In the genomic region with DNA sequence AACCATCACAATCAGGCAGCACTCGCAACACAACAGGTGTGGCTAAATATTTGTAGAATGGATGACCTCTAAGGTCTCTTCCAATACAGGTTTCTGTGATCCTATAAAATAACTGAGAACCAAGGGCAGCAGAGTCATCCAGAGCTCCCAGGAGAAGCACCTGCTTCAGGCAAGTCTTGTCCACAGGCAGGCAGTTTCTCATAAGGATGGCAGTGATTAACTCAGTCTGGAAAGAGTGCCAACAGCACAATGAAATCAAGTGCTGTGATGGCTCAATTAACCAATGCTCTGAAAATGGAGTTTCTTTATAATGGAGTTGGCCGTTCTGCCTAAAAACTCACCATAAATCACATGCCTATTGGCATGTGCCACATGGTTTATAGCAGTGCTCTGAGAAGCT, we compare ENCODE assay signal across 26 cellular contexts.
"Had no signal": no experiment of that assay in that cellular context is flagged by ENCODE, and none has a peak within 500 bp of the region (broad histone marks: within the 10 kb centered on the region; RNA-seq: fewer than 3 reads in every experiment).

No MANE protein-coding gene starts in this region.

- ATAC-seq: activated CD4-positive, CD25-positive, alpha-beta regulatory T cell treated with anti-CD3 and anti-CD28 coated beads, Interleukin-2, amount 50 U/mL, for 24 hours; activated CD8-positive, alpha-beta T cell treated with anti-CD3 and anti-CD28 coated beads for 36 hours; activated naive CD8-positive, alpha-beta T cell treated with anti-CD3 and anti-CD28 coated beads, Interleukin-2, amount 50 U/mL, for 24 hours; esophagus mucosa; gastroesophageal sphincter; heart right ventricle; WTC11 had no signal

- H3K9me3 ChIP-seq: adrenal gland, breast epithelium, gastroesophageal sphincter, heart right ventricle had no signal

- DNase-seq: activated CD4-positive, alpha-beta T cell treated with anti-CD3 and anti-CD28 coated beads for 48 hours; activated CD4-positive, alpha-beta T cell treated with anti-CD3 and anti-CD28 coated beads, Interleukin-2, amount 50 U/mL, for 1 hour; activated CD4-positive, alpha-beta T cell treated with anti-CD3 and anti-CD28 coated beads, Interleukin-2, amount 50 U/mL, for 48 hours; activated CD8-positive, alpha-beta memory T cell treated with anti-CD3 and anti-CD28 coated beads for 24 hours; activated CD8-positive, alpha-beta T cell treated with anti-CD3 and anti-CD28 coated beads for 36 hours; activated effector memory CD4-positive, alpha-beta T cell treated with anti-CD3 and anti-CD28 coated beads, Interleukin-2, amount 50 U/mL, for 16 hours; activated naive CD4-positive, alpha-beta T cell treated with anti-CD3 and anti-CD28 coated beads for 36 hours; activated naive CD8-positive, alpha-beta T cell treated with anti-CD3 and anti-CD28 coated beads for 36 hours; activated naive CD8-positive, alpha-beta T cell treated with anti-CD3 and anti-CD28 coated beads, Interleukin-2, amount 50 U/mL, for 24 hours; activated T-cell treated with anti-CD3 and anti-CD28 coated beads, Interleukin-2, amount 50 U/mL, for 1 hour; activated T-cell treated with anti-CD3 and anti-CD28 coated beads, Interleukin-2, amount 50 U/mL, for 48 hours; adrenal gland; amygdala; aorta; dorsolateral prefrontal cortex; effector memory CD4-positive, alpha-beta T cell; endodermal cell; foreskin fibroblast; heart right ventricle; T-helper 2 cell had no signal

- H3K36me3 ChIP-seq: adrenal gland, breast epithelium, heart right ventricle had no signal

- H3K27me3 ChIP-seq: adrenal gland, breast epithelium, dorsolateral prefrontal cortex, gastroesophageal sphincter, heart right ventricle had no signal

- H3K4me3 ChIP-seq: adrenal gland, breast epithelium, coronary artery, dorsolateral prefrontal cortex, gastroesophageal sphincter, heart right ventricle had no signal

- H3K27ac ChIP-seq: adrenal gland, breast epithelium, coronary artery, gastroesophageal sphincter, heart right ventricle had no signal

- H3K4me1 ChIP-seq: adrenal gland, breast epithelium, gastroesophageal sphincter, heart right ventricle had no signal
